31 cellular contexts compared by ENCODE assay signal in genomic region chr7:124965553-124965952, GRCh38.
"Had no signal": no experiment of that assay in that cellular context is flagged by ENCODE, and none has a peak within 500 bp of the region (broad histone marks: within the 10 kb centered on the region; RNA-seq: fewer than 3 reads in every experiment).

No MANE protein-coding gene starts in this region.

- H3K9ac ChIP-seq: neural progenitor cell, parathyroid adenoma had no signal

- H3K79me2 ChIP-seq: parathyroid adenoma had no signal

- H3K9me3 Mint-ChIP-seq: nephron; neural progenitor cell; stimulated activated memory B cell treated with anti-CD40 and anti-IgM and Interleukin-4, amounts not matched to agents 10 μg/mL and 1 μg/mL and 100 μg/mL, for 72 hours had no signal

- DNase-seq: natural killer cell; occipital lobe; ovary; posterior cingulate gyrus; psoas muscle; right cardiac atrium; right lobe of liver; sigmoid colon; spleen; stimulated activated CD4-positive, alpha-beta T cell treated with anti-CD3 and anti-CD28 coated beads, Interleukin-12 subunit alpha, Interleukin-12 subunit beta, amount 100 ng/mL, for 4 hours; stimulated activated CD4-positive, alpha-beta T cell treated with anti-CD3 and anti-CD28 coated beads, Interleukin-1b, Interleukin-23, amount 100 ng/mL, for 48 hours; stimulated activated CD4-positive, alpha-beta T cell treated with anti-CD3 and anti-CD28 coated beads, Interleukin-4, amount 100 ng/mL, for 1 hour; stimulated activated CD4-positive, alpha-beta T cell treated with anti-CD3 and anti-CD28 coated beads, Interleukin-4, amount 100 ng/mL, for 4 hours; stimulated activated CD8-positive, alpha-beta memory T cell treated with anti-CD3 and anti-CD28 coated beads, Interleukin-4, amount 100 ng/mL, for 48 hours; stimulated activated naive CD4-positive, alpha-beta T cell; stimulated activated naive CD8-positive, alpha-beta T cell treated with anti-CD3 and anti-CD28 coated beads, Interleukin-15, amount 100 ng/mL, for 72 hours; stimulated activated naive CD8-positive, alpha-beta T cell treated with anti-CD3 and anti-CD28 coated beads, Interleukin-15, Interleukin-2, amounts not matched to agents 100 U/mL and 50 U/mL, for 24 hours; substantia nigra; testis; tibial artery; transverse colon; upper lobe of left lung had no signal

- H2AFZ ChIP-seq: neural progenitor cell, parathyroid adenoma had no signal

- H3K4me3 ChIP-seq: neural progenitor cell, ovary, psoas muscle, right lobe of liver, sigmoid colon, smooth muscle cell, spleen, suprapubic skin, testis, tibial artery, transverse colon, upper lobe of left lung, vagina had no signal

- H3K27ac Mint-ChIP-seq: natural killer cell; nephron; neural progenitor cell; progenitor cell of endocrine pancreas; stimulated activated memory B cell treated with anti-CD40 and anti-IgM and Interleukin-4, amounts not matched to agents 10 μg/mL and 1 μg/mL and 100 μg/mL, for 72 hours; stimulated activated naive CD8-positive, alpha-beta T cell treated with anti-CD3 and anti-CD28 coated beads, Interleukin-15, amount 100 ng/mL, for 72 hours had no signal

- H3K27ac ChIP-seq: neural progenitor cell, ovary, parathyroid adenoma, psoas muscle, right lobe of liver, sigmoid colon, spleen, suprapubic skin, testis, tibial artery, transverse colon, upper lobe of left lung, vagina had no signal

- H3K4me3 Mint-ChIP-seq: natural killer cell; nephron; neural progenitor cell; stimulated activated memory B cell treated with anti-CD40 and anti-IgM and Interleukin-4, amounts not matched to agents 10 μg/mL and 1 μg/mL and 100 μg/mL, for 72 hours; stimulated activated naive CD8-positive, alpha-beta T cell treated with anti-CD3 and anti-CD28 coated beads, Interleukin-15, amount 100 ng/mL, for 72 hours had no signal

- H3K36me3 ChIP-seq: neural progenitor cell, ovary, right lobe of liver, sigmoid colon, spleen, suprapubic skin, tibial artery, transverse colon, upper lobe of left lung, vagina had no signal

- FAIRE-seq: urothelium cell line had no signal

- H3K36me3 Mint-ChIP-seq: natural killer cell; neural progenitor cell; stimulated activated memory B cell treated with anti-CD40 and anti-IgM and Interleukin-4, amounts not matched to agents 10 μg/mL and 1 μg/mL and 100 μg/mL, for 72 hours had no signal

- H3K27me3 ChIP-seq: neural progenitor cell, ovary, right lobe of liver, sigmoid colon, spleen, suprapubic skin, testis, tibial artery, transverse colon, upper lobe of left lung, vagina had no signal

- H3K4me2 ChIP-seq: neural progenitor cell, smooth muscle cell had no signal

- H3K27me3 Mint-ChIP-seq: stimulated activated memory B cell treated with anti-CD40 and anti-IgM and Interleukin-4, amounts not matched to agents 10 μg/mL and 1 μg/mL and 100 μg/mL, for 72 hours; stimulated activated naive CD8-positive, alpha-beta T cell treated with anti-CD3 and anti-CD28 coated beads, Interleukin-15, amount 100 ng/mL, for 72 hours had no signal

- H3K4me1 Mint-ChIP-seq: natural killer cell; nephron; neural progenitor cell; stimulated activated memory B cell treated with anti-CD40 and anti-IgM and Interleukin-4, amounts not matched to agents 10 μg/mL and 1 μg/mL and 100 μg/mL, for 72 hours; stimulated activated naive CD8-positive, alpha-beta T cell treated with anti-CD3 and anti-CD28 coated beads, Interleukin-15, amount 100 ng/mL, for 72 hours had no signal

- H3K9me3 ChIP-seq: ovary, psoas muscle, right lobe of liver, sigmoid colon, spleen, suprapubic skin, testis, tibial artery, transverse colon, upper lobe of left lung, vagina had no signal

- H3K4me1 ChIP-seq: neural progenitor cell, parathyroid adenoma, psoas muscle, right lobe of liver, sigmoid colon, spleen, suprapubic skin, testis, tibial artery, transverse colon, upper lobe of left lung, vagina had no signal

- ATAC-seq: natural killer cell; psoas muscle; right cardiac atrium; right lobe of liver; stimulated activated memory B cell treated with anti-CD40 and anti-IgM and Interleukin-4, amounts not matched to agents 10 μg/mL and 1 μg/mL and 100 μg/mL, for 72 hours; stimulated activated naive CD8-positive, alpha-beta T cell treated with anti-CD3 and anti-CD28 coated beads, Interleukin-15, amount 100 ng/mL, for 72 hours; stimulated activated naive CD8-positive, alpha-beta T cell treated with anti-CD3 and anti-CD28 coated beads, Interleukin-15, Interleukin-2, amounts not matched to agents 100 U/mL and 50 U/mL, for 24 hours had no signal
